9 cellular contexts compared by ENCODE assay signal in genomic region chr3:53196575-53197407, GRCh38. TPM values are rescaled to one million over a fixed set of nuclear protein-coding genes. Genes with fewer than 3 reads are reported as not detected.
DNase-seq lines count a peak whose midpoint lies in the region; ATAC-seq and TF ChIP-seq lines count a peak whose summit lies in the region.
"Had no signal": no experiment of that assay in that cellular context is flagged by ENCODE, and none has a peak within 500 bp of the region (broad histone marks: within the 10 kb centered on the region; RNA-seq: fewer than 3 reads in every experiment).

No MANE protein-coding gene starts in this region.

- no peak for TF ChIP-seq CTCF in neural progenitor cell (IDR thresholded peaks at IDR 0.05)
- TF ChIP-seq CTCF in lower leg skin (IDR thresholded peaks at IDR 0.05): no peak

- peaks cover 3% of the 10 kb centered on the region for H3K36me3 Mint-ChIP-seq in activated CD8-positive, alpha-beta memory T cell treated with anti-CD3 and anti-CD28 coated beads, Interleukin-2, amount 10 ng/mL, durations not matched to agents 7 days and 5 days
- H3K36me3 Mint-ChIP-seq in activated naive CD4-positive, alpha-beta T cell treated with anti-CD3 and anti-CD28 coated beads, Interleukin-2, amount 10 ng/mL, durations not matched to agents 7 days and 5 days: peaks cover 4% of the 10 kb centered on the region
- no peaks in the 10 kb centered on the region for H3K36me3 Mint-ChIP-seq in neural progenitor cell

- CTCF ChIA-PET in activated CD8-positive, alpha-beta memory T cell treated with anti-CD3 and anti-CD28 coated beads, Interleukin-2, amount 10 ng/mL, durations not matched to agents 7 days and 5 days (lab: Charles Lee): interaction anchor here (0.8 to 4.6 kb wide), 31 partner anchors 8 to 155 kb away, joined by 3 to 165 read pairs (median 6); partner anchors contain the start of genes DCP1A, PRKCD and RFT1
- CTCF ChIA-PET in activated naive CD4-positive, alpha-beta T cell treated with anti-CD3 and anti-CD28 coated beads, Interleukin-2, amount 10 ng/mL, durations not matched to agents 7 days and 5 days (lab: Charles Lee): interaction anchor here (0.7 to 11.4 kb wide), 23 partner anchors 10 to 165 kb away, joined by 3 to 161 read pairs (median 4); partner anchors contain the start of gene PRKCD

- no peaks in the 10 kb centered on the region for H3K27me3 ChIP-seq in neural progenitor cell
- H3K27me3 ChIP-seq: BLaER1 had no signal

- no peak overlapping the region for H3K27ac Mint-ChIP-seq in activated CD8-positive, alpha-beta memory T cell treated with anti-CD3 and anti-CD28 coated beads, Interleukin-2, amount 10 ng/mL, durations not matched to agents 7 days and 5 days
- no peak overlapping the region for H3K27ac Mint-ChIP-seq in activated naive CD4-positive, alpha-beta T cell treated with anti-CD3 and anti-CD28 coated beads, Interleukin-2, amount 10 ng/mL, durations not matched to agents 7 days and 5 days
- H3K27ac Mint-ChIP-seq in neural progenitor cell: no peak overlapping the region

- H3K27me3 Mint-ChIP-seq in activated CD8-positive, alpha-beta memory T cell treated with anti-CD3 and anti-CD28 coated beads, Interleukin-2, amount 10 ng/mL, durations not matched to agents 7 days and 5 days: no peaks in the 10 kb centered on the region
- H3K27me3 Mint-ChIP-seq in activated naive CD4-positive, alpha-beta T cell treated with anti-CD3 and anti-CD28 coated beads, Interleukin-2, amount 10 ng/mL, durations not matched to agents 7 days and 5 days: no peaks in the 10 kb centered on the region
- peaks cover 9% of the 10 kb centered on the region for H3K27me3 Mint-ChIP-seq in neural progenitor cell (ENCODE audit: insufficient read depth, low read depth)

- H4K20me1 ChIP-seq in neural progenitor cell (ENCODE audit: low read depth): no peaks in the 10 kb centered on the region
- H4K20me1 ChIP-seq: BLaER1 had no signal

- H3K4me3 ChIP-seq in neural progenitor cell: no peak overlapping the region
- no peak overlapping the region for H3K4me3 ChIP-seq in lower leg skin (ENCODE audit: low read depth, poor library complexity, severe bottlenecking)
- H3K4me3 ChIP-seq: BLaER1 had no signal

- H3K4me3 Mint-ChIP-seq in activated CD8-positive, alpha-beta memory T cell treated with anti-CD3 and anti-CD28 coated beads, Interleukin-2, amount 10 ng/mL, durations not matched to agents 7 days and 5 days: no peak overlapping the region
- H3K4me3 Mint-ChIP-seq in activated naive CD4-positive, alpha-beta T cell treated with anti-CD3 and anti-CD28 coated beads, Interleukin-2, amount 10 ng/mL, durations not matched to agents 7 days and 5 days: no peak overlapping the region
- no peak overlapping the region for H3K4me3 Mint-ChIP-seq in neural progenitor cell

- WGBS in lower leg skin, 2 donors: 59 to 62% methylated on average over 17 of the region's 17 CpGs

- DNase-seq in activated CD8-positive, alpha-beta memory T cell treated with anti-CD3 and anti-CD28 coated beads, Interleukin-2, amount 10 ng/mL, durations not matched to agents 7 days and 5 days: peak; percentile 63
- DNase-seq in activated CD8-positive, alpha-beta memory T cell treated with anti-CD3 and anti-CD28 coated beads for 24 hours: no peak
- DNase-seq in NCI-H226: peak; percentile 22
- peak; percentile 43 for DNase-seq in activated naive CD4-positive, alpha-beta T cell treated with anti-CD3 and anti-CD28 coated beads, Interleukin-2, amount 10 ng/mL, durations not matched to agents 7 days and 5 days
- peak; percentile 28 for DNase-seq in neural progenitor cell (ENCODE audit: low spot score)
- DNase-seq in lower leg skin (ENCODE audit: low spot score in 2 of 2): no peak

- ATAC-seq in activated CD8-positive, alpha-beta memory T cell treated with anti-CD3 and anti-CD28 coated beads, Interleukin-2, amount 10 ng/mL, durations not matched to agents 7 days and 5 days: no peak
- no peak for ATAC-seq in GM21737 (IDR thresholded peaks at IDR 0.05; ENCODE audit: unreplicated experiment)
- no peak for ATAC-seq in GM18519 (IDR thresholded peaks at IDR 0.05; ENCODE audit: low FRiP score, unreplicated experiment)

- peaks cover 18% of the 10 kb centered on the region for H3K4me1 Mint-ChIP-seq in activated CD8-positive, alpha-beta memory T cell treated with anti-CD3 and anti-CD28 coated beads, Interleukin-2, amount 10 ng/mL, durations not matched to agents 7 days and 5 days
- H3K4me1 Mint-ChIP-seq in activated naive CD4-positive, alpha-beta T cell treated with anti-CD3 and anti-CD28 coated beads, Interleukin-2, amount 10 ng/mL, durations not matched to agents 7 days and 5 days: peaks cover 10% of the 10 kb centered on the region
- peaks cover 20% of the 10 kb centered on the region for H3K4me1 Mint-ChIP-seq in neural progenitor cell

- H3K36me3 ChIP-seq in neural progenitor cell: no peaks in the 10 kb centered on the region

- H3K27ac ChIP-seq in neural progenitor cell: no peak overlapping the region
- H3K27ac ChIP-seq: BLaER1 had no signal

- H3K9ac ChIP-seq in neural progenitor cell: no peak overlapping the region
- H3K9ac ChIP-seq: BLaER1 had no signal

- no peaks in the 10 kb centered on the region for H3K9me3 ChIP-seq in neural progenitor cell (ENCODE audit: low read depth)
- H3K9me3 ChIP-seq: BLaER1 had no signal

- H3K4me1 ChIP-seq in neural progenitor cell: peaks cover 10% of the 10 kb centered on the region

- H3K9me3 Mint-ChIP-seq in activated CD8-positive, alpha-beta memory T cell treated with anti-CD3 and anti-CD28 coated beads, Interleukin-2, amount 10 ng/mL, durations not matched to agents 7 days and 5 days (ENCODE audit: low read depth): no peaks in the 10 kb centered on the region
- no peaks in the 10 kb centered on the region for H3K9me3 Mint-ChIP-seq in activated naive CD4-positive, alpha-beta T cell treated with anti-CD3 and anti-CD28 coated beads, Interleukin-2, amount 10 ng/mL, durations not matched to agents 7 days and 5 days
- no peaks in the 10 kb centered on the region for H3K9me3 Mint-ChIP-seq in neural progenitor cell

- no peak overlapping the region for H3K4me2 ChIP-seq in neural progenitor cell

- no peak for TF ChIP-seq POLR2A in lower leg skin (IDR thresholded peaks at IDR 0.05)

- intact Hi-C loops in lower leg skin (cut with DNase I; ENCODE audit: low total_unique reads): loop anchor here (5.0 kb wide), 2 partner anchors 64 to 84 kb away; partner anchors contain the start of gene RFT1

- no peaks in the 10 kb centered on the region for H3K79me2 ChIP-seq in neural progenitor cell (ENCODE audit: low read depth)

- peaks cover 6% of the 10 kb centered on the region for H3F3A ChIP-seq in neural progenitor cell (ENCODE audit: low read depth)

- peak overlapping the region; percentile 6 for H2AFZ ChIP-seq in neural progenitor cell (replicated peaks)

RNA-seq across cellular contexts. Expression of gene PRKCD, which starts 35.8 kb away (rescaled TPM):
- 10 to 100 TPM; 17.2 to 18.7 TPM for total RNA-seq in activated CD8-positive, alpha-beta memory T cell treated with anti-CD3 and anti-CD28 coated beads, Interleukin-2, amount 10 ng/mL, durations not matched to agents 7 days and 5 days
- total RNA-seq in neural progenitor cell (ENCODE audit: low replicate concordance): 4.9 and 8.9 TPM in 2 replicates
- total RNA-seq in lower leg skin: 10 to 100 TPM; 27.2 to 35.8 (median 31.4) TPM

RNA-seq across cellular contexts. Expression of gene TKT, which starts 59.0 kb away (rescaled TPM):
- total RNA-seq in activated CD8-positive, alpha-beta memory T cell treated with anti-CD3 and anti-CD28 coated beads, Interleukin-2, amount 10 ng/mL, durations not matched to agents 7 days and 5 days: 100 to 1,000 TPM; 226 to 231 TPM
- total RNA-seq in neural progenitor cell (ENCODE audit: low replicate concordance) (292 and 555 TPM in 2 replicates), lower leg skin (100 to 1,000 TPM in 3 of 4 donors, 10 to 100 TPM in 1; 98.1 to 195 (median 154) TPM)

Comparison
In these comparisons a context has a peak if more than half of its experiments do, and no peak if none do; other contexts are left out.
1. DNase-seq: peak in activated CD8-positive, alpha-beta memory T cell treated with anti-CD3 and anti-CD28 coated beads, Interleukin-2, amount 10 ng/mL, durations not matched to agents 7 days and 5 days (single experiment), NCI-H226 (single experiment), activated naive CD4-positive, alpha-beta T cell treated with anti-CD3 and anti-CD28 coated beads, Interleukin-2, amount 10 ng/mL, durations not matched to agents 7 days and 5 days (single experiment) and neural progenitor cell (single experiment); none in activated CD8-positive, alpha-beta memory T cell treated with anti-CD3 and anti-CD28 coated beads for 24 hours (single experiment) and lower leg skin (0 of 2).